18 cellular contexts compared by ENCODE assay signal in genomic region chr13:107767119-107767518, GRCh38.
A peak's percentile ranks its signal among the peaks of the same experiment; 100 is the strongest.
DNase-seq lines count a peak whose midpoint lies in the region; ATAC-seq, FAIRE-seq and TF ChIP-seq lines count a peak whose summit lies in the region.
"Had no signal": no experiment of that assay in that cellular context is flagged by ENCODE, and none has a peak within 500 bp of the region (broad histone marks: within the 10 kb centered on the region; RNA-seq: fewer than 3 reads in every experiment).

No MANE protein-coding gene starts in this region.

- H3K4me1 ChIP-seq in astrocyte (ENCODE audit: insufficient read depth, low read length): peaks cover 8% of the 10 kb centered on the region
- H3K4me1 ChIP-seq: ascending aorta, BLaER1 had no signal

- no peak overlapping the region for H3K27ac Mint-ChIP-seq in astrocyte (ENCODE audit: unreplicated experiment)
- H3K27ac Mint-ChIP-seq in progenitor cell of endocrine pancreas: peak overlapping the region; percentile 21
- no peak overlapping the region for H3K27ac Mint-ChIP-seq in activated CD4-positive, alpha-beta T cell treated with anti-CD3 and anti-CD28 coated beads, Interleukin-2, amount 10 ng/mL, durations not matched to agents 7 days and 5 days
- H3K27ac Mint-ChIP-seq: activated CD8-positive, alpha-beta T cell treated with anti-CD3 and anti-CD28 coated beads for 36 hours; activated T-helper 2 cell treated with anti-CD3 and anti-CD28 coated beads, Interferon-gamma antibody, Interleukin-2, Interleukin-4, amounts not matched to agents 10 μg/mL and 5 μg/mL and 100 μg/mL, durations not matched to agents 14 hours and 24 hours and 36 hours; IgD-negative memory B cell had no signal

- DNase-seq in G401 (ENCODE audit: low spot score) (peak; percentile 24), NCI-H2081 (lab: John Stamatoyannopoulos, UW) (peak; percentile 74 to 87), astrocyte (ENCODE audit: low read depth) (no peak), progenitor cell of endocrine pancreas (ENCODE audit: low spot score, unreplicated experiment) (no peak)
- DNase-seq in activated CD4-positive, alpha-beta T cell treated with anti-CD3 and anti-CD28 coated beads, Interleukin-2, amount 10 ng/mL, durations not matched to agents 7 days and 5 days: no peak
- DNase-seq: activated CD8-positive, alpha-beta T cell treated with anti-CD3 and anti-CD28 coated beads for 36 hours; kidney glomerular epithelial cell; posterior cingulate gyrus; substantia nigra had no signal

- H3K4me1 Mint-ChIP-seq in astrocyte (ENCODE audit: low read depth, unreplicated experiment) (peaks cover 18% of the 10 kb centered on the region), progenitor cell of endocrine pancreas (ENCODE audit: low read depth) (peaks cover 15% of the 10 kb centered on the region)
- no peaks in the 10 kb centered on the region for H3K4me1 Mint-ChIP-seq in activated CD4-positive, alpha-beta T cell treated with anti-CD3 and anti-CD28 coated beads, Interleukin-2, amount 10 ng/mL, durations not matched to agents 7 days and 5 days
- H3K4me1 Mint-ChIP-seq: IgD-negative memory B cell had no signal

- H3K4me2 ChIP-seq in astrocyte (ENCODE audit: low read length): peak overlapping the region; percentile 7
- H3K4me2 ChIP-seq: BLaER1 had no signal

- in situ Hi-C loops in G401 (cut with HindIII; ENCODE audit: low sequenced_read_pairs): no loop called here

- TF ChIP-seq CTCF in astrocyte (IDR thresholded peaks at IDR 0.05; ENCODE audit: insufficient read depth, low read depth, low read length): no peak
- TF ChIP-seq CTCF in progenitor cell of endocrine pancreas (IDR thresholded peaks at IDR 0.05; ENCODE audit: unreplicated experiment): no peak

- ATAC-seq in GM21528 (IDR thresholded peaks at IDR 0.05; ENCODE audit: low FRiP score, unreplicated experiment): no peak
- ATAC-seq in HG02642 (IDR thresholded peaks at IDR 0.05; ENCODE audit: poor library complexity, unreplicated experiment): no peak
- ATAC-seq: activated CD8-positive, alpha-beta T cell treated with anti-CD3 and anti-CD28 coated beads for 36 hours had no signal

- H3K79me2 ChIP-seq in astrocyte (ENCODE audit: insufficient read depth, low read length): no peaks in the 10 kb centered on the region

- no peak for FAIRE-seq in astrocyte (lab: Jason Lieb, UNC)
- FAIRE-seq: GM12892 had no signal

- POLR2A ChIA-PET in activated CD4-positive, alpha-beta T cell treated with anti-CD3 and anti-CD28 coated beads, Interleukin-2, amount 10 ng/mL, durations not matched to agents 7 days and 5 days (lab: Charles Lee): no interaction called here

- H3K4me3 Mint-ChIP-seq in astrocyte (ENCODE audit: unreplicated experiment) (peak overlapping the region; percentile 47), progenitor cell of endocrine pancreas (ENCODE audit: low read depth) (no peak overlapping the region)
- H3K4me3 Mint-ChIP-seq in activated CD4-positive, alpha-beta T cell treated with anti-CD3 and anti-CD28 coated beads, Interleukin-2, amount 10 ng/mL, durations not matched to agents 7 days and 5 days: no peak overlapping the region
- H3K4me3 Mint-ChIP-seq: activated CD8-positive, alpha-beta T cell treated with anti-CD3 and anti-CD28 coated beads for 36 hours had no signal

- CTCF ChIA-PET in activated CD4-positive, alpha-beta T cell treated with anti-CD3 and anti-CD28 coated beads, Interleukin-2, amount 10 ng/mL, durations not matched to agents 7 days and 5 days (lab: Charles Lee): no interaction called here

- no peaks in the 10 kb centered on the region for H3K36me3 Mint-ChIP-seq in astrocyte (ENCODE audit: low read depth, unreplicated experiment)
- H3K36me3 Mint-ChIP-seq in progenitor cell of endocrine pancreas (ENCODE audit: insufficient read depth): peaks cover 1% of the 10 kb centered on the region
- H3K36me3 Mint-ChIP-seq in activated CD4-positive, alpha-beta T cell treated with anti-CD3 and anti-CD28 coated beads, Interleukin-2, amount 10 ng/mL, durations not matched to agents 7 days and 5 days (ENCODE audit: low read depth): no peaks in the 10 kb centered on the region
- H3K36me3 Mint-ChIP-seq: IgD-negative memory B cell had no signal

- H3K27me3 ChIP-seq in astrocyte (ENCODE audit: insufficient read depth, low read length): no peaks in the 10 kb centered on the region
- H3K27me3 ChIP-seq: ascending aorta, BLaER1, SJSA1 had no signal

- H4K20me1 ChIP-seq in astrocyte (ENCODE audit: insufficient read depth, low read length): no peaks in the 10 kb centered on the region
- H4K20me1 ChIP-seq: BLaER1 had no signal

- peak overlapping the region; percentile 38 for H2AFZ ChIP-seq in astrocyte (ENCODE audit: low read depth, low read length)

- H3K9me3 Mint-ChIP-seq in astrocyte (ENCODE audit: unreplicated experiment) (no peaks in the 10 kb centered on the region), progenitor cell of endocrine pancreas (ENCODE audit: low read depth) (no peaks in the 10 kb centered on the region)
- H3K9me3 Mint-ChIP-seq in activated CD4-positive, alpha-beta T cell treated with anti-CD3 and anti-CD28 coated beads, Interleukin-2, amount 10 ng/mL, durations not matched to agents 7 days and 5 days: peaks cover 4% of the 10 kb centered on the region
- H3K9me3 Mint-ChIP-seq: activated T-helper 2 cell treated with anti-CD3 and anti-CD28 coated beads, Interferon-gamma antibody, Interleukin-2, Interleukin-4, amounts not matched to agents 10 μg/mL and 5 μg/mL and 100 μg/mL, durations not matched to agents 14 hours and 24 hours and 36 hours had no signal

- no peaks in the 10 kb centered on the region for H3K36me3 ChIP-seq in astrocyte (ENCODE audit: insufficient read depth, low read length)
- H3K36me3 ChIP-seq: ascending aorta, BLaER1, SJSA1 had no signal

- H3K4me3 ChIP-seq in astrocyte (ENCODE audit: insufficient read depth, low read depth, low read length): no peak overlapping the region
- H3K4me3 ChIP-seq: ascending aorta, BLaER1, coronary artery, SJSA1 had no signal

- H3K27ac ChIP-seq in astrocyte (ENCODE audit: low read depth, low read length): no peak overlapping the region
- H3K27ac ChIP-seq: ascending aorta, BLaER1, coronary artery, SJSA1 had no signal

- no peak overlapping the region for H3K9ac ChIP-seq in astrocyte (ENCODE audit: low read length)
- H3K9ac ChIP-seq: BLaER1 had no signal

- H3K9me3 ChIP-seq in astrocyte (ENCODE audit: insufficient read depth, low read depth, low read length): no peaks in the 10 kb centered on the region
- H3K9me3 ChIP-seq: ascending aorta, BLaER1, SJSA1 had no signal

- H3K27me3 Mint-ChIP-seq in astrocyte (ENCODE audit: low read depth, unreplicated experiment): no peaks in the 10 kb centered on the region
- H3K27me3 Mint-ChIP-seq in progenitor cell of endocrine pancreas: no peaks in the 10 kb centered on the region
- no peaks in the 10 kb centered on the region for H3K27me3 Mint-ChIP-seq in activated CD4-positive, alpha-beta T cell treated with anti-CD3 and anti-CD28 coated beads, Interleukin-2, amount 10 ng/mL, durations not matched to agents 7 days and 5 days
- H3K27me3 Mint-ChIP-seq: activated CD8-positive, alpha-beta T cell treated with anti-CD3 and anti-CD28 coated beads for 36 hours; IgD-negative memory B cell had no signal

Comparison
In these comparisons a context has a peak if more than half of its experiments do, and no peak if none do; other contexts are left out.
1. DNase-seq: peak in G401 (single experiment) and NCI-H2081 (2 of 2); none in astrocyte (single experiment), progenitor cell of endocrine pancreas (single experiment) and activated CD4-positive, alpha-beta T cell treated with anti-CD3 and anti-CD28 coated beads, Interleukin-2, amount 10 ng/mL, durations not matched to agents 7 days and 5 days (single experiment).